21 cellular contexts compared by ENCODE assay signal in genomic region chr22:38653741-38654140, GRCh38.
"Had no signal": no experiment of that assay in that cellular context is flagged by ENCODE, and none has a peak within 500 bp of the region (broad histone marks: within the 10 kb centered on the region; RNA-seq: fewer than 3 reads in every experiment).

No MANE protein-coding gene starts in this region.

- DNase-seq: activated CD4-positive, alpha-beta memory T cell treated with anti-CD3 and anti-CD28 coated beads, Interleukin-2, amount 10 ng/mL, durations not matched to agents 7 days and 5 days; activated CD4-positive, alpha-beta T cell treated with anti-CD3 and anti-CD28 coated beads for 48 hours; activated CD4-positive, CD25-positive, alpha-beta regulatory T cell; activated CD8-positive, alpha-beta memory T cell treated with anti-CD3 and anti-CD28 coated beads, Interleukin-2, amount 10 ng/mL, durations not matched to agents 7 days and 5 days; activated naive CD4-positive, alpha-beta T cell; cerebellar nuclear complex; effector CD4-positive, alpha-beta T cell; mesenchymal stem cell; naive thymus-derived CD8-positive, alpha-beta T cell; occipital lobe; retina; stimulated activated CD4-positive, alpha-beta T cell treated with anti-CD3 and anti-CD28 coated beads, Interleukin-12 subunit alpha, Interleukin-12 subunit beta, amount 100 ng/mL, for 4 hours; stimulated activated CD4-positive, alpha-beta T cell treated with anti-CD3 and anti-CD28 coated beads, Interleukin-1b, Interleukin-23, amount 100 ng/mL, for 48 hours; stimulated activated naive CD8-positive, alpha-beta T cell treated with anti-CD3 and anti-CD28 coated beads, Interleukin-15, Interleukin-2, amounts not matched to agents 100 U/mL and 50 U/mL, for 24 hours; substantia nigra; T-cell; T-helper 9 cell; tibial artery had no signal

- H3K36me3 ChIP-seq: ascending aorta, esophagus muscularis mucosa, tibial artery had no signal

- ATAC-seq: activated CD8-positive, alpha-beta memory T cell treated with anti-CD3 and anti-CD28 coated beads, Interleukin-2, amount 10 ng/mL, durations not matched to agents 7 days and 5 days; naive thymus-derived CD8-positive, alpha-beta T cell; stimulated activated naive CD8-positive, alpha-beta T cell treated with anti-CD3 and anti-CD28 coated beads, Interleukin-15, Interleukin-2, amounts not matched to agents 100 U/mL and 50 U/mL, for 24 hours; T-cell had no signal

- H3K27me3 ChIP-seq: ascending aorta, esophagus muscularis mucosa, hepatocyte, tibial artery had no signal

- H3K27ac Mint-ChIP-seq: activated CD4-positive, alpha-beta memory T cell treated with anti-CD3 and anti-CD28 coated beads, Interleukin-2, amount 10 ng/mL, durations not matched to agents 7 days and 5 days; activated CD8-positive, alpha-beta memory T cell treated with anti-CD3 and anti-CD28 coated beads, Interleukin-2, amount 10 ng/mL, durations not matched to agents 7 days and 5 days had no signal

- H3K27ac ChIP-seq: ascending aorta, esophagus muscularis mucosa, hepatocyte, tibial artery had no signal

- H3K9me3 Mint-ChIP-seq: activated CD4-positive, alpha-beta memory T cell treated with anti-CD3 and anti-CD28 coated beads, Interleukin-2, amount 10 ng/mL, durations not matched to agents 7 days and 5 days; naive thymus-derived CD8-positive, alpha-beta T cell; T-cell had no signal

- H3K9me3 ChIP-seq: ascending aorta, esophagus muscularis mucosa, tibial artery had no signal

- H3K4me3 Mint-ChIP-seq: activated CD4-positive, alpha-beta memory T cell treated with anti-CD3 and anti-CD28 coated beads, Interleukin-2, amount 10 ng/mL, durations not matched to agents 7 days and 5 days; activated CD8-positive, alpha-beta memory T cell treated with anti-CD3 and anti-CD28 coated beads, Interleukin-2, amount 10 ng/mL, durations not matched to agents 7 days and 5 days; T-cell had no signal

- H3K4me3 ChIP-seq: ascending aorta, esophagus muscularis mucosa, hepatocyte, tibial artery had no signal

- H3K36me3 Mint-ChIP-seq: activated CD8-positive, alpha-beta memory T cell treated with anti-CD3 and anti-CD28 coated beads, Interleukin-2, amount 10 ng/mL, durations not matched to agents 7 days and 5 days; naive thymus-derived CD8-positive, alpha-beta T cell; T-cell had no signal

- H3K27me3 Mint-ChIP-seq: activated CD4-positive, alpha-beta memory T cell treated with anti-CD3 and anti-CD28 coated beads, Interleukin-2, amount 10 ng/mL, durations not matched to agents 7 days and 5 days; activated CD8-positive, alpha-beta memory T cell treated with anti-CD3 and anti-CD28 coated beads, Interleukin-2, amount 10 ng/mL, durations not matched to agents 7 days and 5 days; naive thymus-derived CD8-positive, alpha-beta T cell; T-cell had no signal
